In the genomic region with DNA sequence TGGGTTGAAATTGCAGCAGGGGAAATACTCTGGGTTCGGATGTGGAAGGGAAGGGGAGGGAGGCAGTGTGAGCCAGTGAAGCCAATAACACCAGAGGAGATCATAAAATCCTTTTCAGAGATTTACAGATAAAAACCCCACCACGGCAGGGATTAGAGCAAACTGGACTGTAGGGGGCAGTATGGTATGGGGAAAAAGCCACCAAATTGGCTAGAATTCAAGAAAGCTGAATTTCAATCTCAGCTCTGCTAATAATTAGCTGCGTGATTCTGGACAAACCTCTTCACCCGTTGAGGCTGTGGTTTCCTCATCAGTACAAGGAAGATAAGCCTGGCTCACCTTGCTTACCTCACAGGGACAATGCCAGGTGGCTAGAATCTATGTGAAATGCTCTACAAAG, we compare ENCODE assay signal across 7 cellular contexts.
DNase-seq lines count a peak whose midpoint lies in the region; ATAC-seq and TF ChIP-seq lines count a peak whose summit lies in the region.

No MANE protein-coding gene starts in this region.

- no peak overlapping the region for H2AFZ ChIP-seq in parathyroid adenoma

- no peaks in the 10 kb centered on the region for H3K79me2 ChIP-seq in parathyroid adenoma

- no peaks in the 10 kb centered on the region for H3K36me3 ChIP-seq in parathyroid adenoma (ENCODE audit: control insufficient read depth, insufficient read depth, low read length)

- no peaks in the 10 kb centered on the region for H3K27me3 ChIP-seq in parathyroid adenoma (ENCODE audit: control insufficient read depth, insufficient read depth, low read length)

- DNase-seq in ELF-1 (ENCODE audit: low read depth, low spot score) (peak; percentile 67), NCI-H345 (lab: John Stamatoyannopoulos, UW) (peak; percentile 36), ecto neural progenitor cell (ENCODE audit: low spot score) (peak; percentile 48), G401 (ENCODE audit: low spot score) (no peak)

- in situ Hi-C loops in G401 (cut with HindIII; ENCODE audit: low sequenced_read_pairs), result no loop called here

- ATAC-seq in GM21528 (IDR thresholded peaks at IDR 0.05; ENCODE audit: low FRiP score, unreplicated experiment), result peak; percentile 63
- ATAC-seq in GM18517 (IDR thresholded peaks at IDR 0.05; ENCODE audit: unreplicated experiment), result no peak

- no peak overlapping the region for H3K4me3 ChIP-seq in parathyroid adenoma (ENCODE audit: low read depth, low read length)

- no peaks in the 10 kb centered on the region for H3K4me1 ChIP-seq in parathyroid adenoma

- H3K9me3 ChIP-seq in parathyroid adenoma (ENCODE audit: control insufficient read depth, low read length), result no peaks in the 10 kb centered on the region

- H3K27ac ChIP-seq in parathyroid adenoma, result no peak overlapping the region

- H3K9ac ChIP-seq in parathyroid adenoma, result no peak overlapping the region

- peak; percentile 26 for TF ChIP-seq CTCF in parathyroid adenoma (IDR thresholded peaks at IDR 0.05)

- H3K4me2 ChIP-seq in parathyroid adenoma (ENCODE audit: low read length), result no peak overlapping the region
